In the genomic region with DNA sequence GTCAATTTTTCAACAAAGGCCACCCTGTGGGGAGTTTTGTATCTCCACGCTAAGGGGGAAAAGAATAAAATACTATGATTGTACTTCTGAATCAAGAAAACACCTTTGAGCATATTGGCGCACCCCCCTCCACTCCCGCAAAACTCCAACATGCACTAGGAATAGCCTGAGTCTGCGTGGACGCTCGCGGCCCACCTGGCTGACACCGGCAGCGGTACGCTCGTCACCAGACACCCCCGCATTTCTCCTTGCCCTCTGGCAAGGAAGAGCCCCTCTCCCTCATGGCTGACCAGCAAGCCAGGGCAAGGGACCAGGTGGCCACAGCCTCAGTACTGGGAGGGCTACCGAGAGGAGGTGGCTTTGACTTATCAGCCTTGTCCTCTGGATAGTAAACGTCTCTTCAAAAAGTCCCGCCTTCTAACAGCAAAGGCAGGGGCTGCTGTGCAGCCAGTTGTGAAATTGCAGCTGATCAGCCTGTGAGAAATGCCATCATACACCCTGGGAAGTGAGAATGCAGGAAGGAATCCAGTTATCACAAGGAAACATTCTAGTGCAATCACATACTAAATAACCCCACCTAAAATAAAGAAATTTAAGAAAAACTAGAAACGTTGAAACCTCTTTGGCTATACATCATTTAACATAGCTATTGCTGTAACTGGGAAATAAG, we compare ENCODE assay signal across 26 cellular contexts.
"Had no signal": no experiment of that assay in that cellular context is flagged by ENCODE, and none has a peak within 500 bp of the region (broad histone marks: within the 10 kb centered on the region; RNA-seq: fewer than 3 reads in every experiment).

No MANE protein-coding gene starts in this region.

- H2AFZ ChIP-seq: parathyroid adenoma had no signal

- H3K4me1 ChIP-seq: esophagus muscularis mucosa, lower lobe of right lung, parathyroid adenoma, right lobe of liver, suprapubic skin, transverse colon, vagina had no signal

- DNase-seq: dermis blood vessel endothelial cell; effector memory CD4-positive, alpha-beta T cell; hypothalamus; immature natural killer cell; left colon; left ventricle myocardium superior; lower lobe of right lung; naive thymus-derived CD8-positive, alpha-beta T cell; nephron progenitor cell; right lobe of liver; stimulated activated CD4-positive, alpha-beta T cell treated with anti-CD3 and anti-CD28 coated beads, Interleukin-12 subunit alpha, Interleukin-12 subunit beta, amount 100 ng/mL, for 4 hours; stimulated activated CD4-positive, alpha-beta T cell treated with anti-CD3 and anti-CD28 coated beads, Interleukin-1b, Interleukin-23, amount 100 ng/mL, for 48 hours; stimulated activated CD4-positive, alpha-beta T cell treated with anti-CD3 and anti-CD28 coated beads, Interleukin-4, amount 100 ng/mL, for 1 hour; stimulated activated CD8-positive, alpha-beta memory T cell treated with anti-CD3 and anti-CD28 coated beads, Interleukin-4, amount 100 ng/mL, for 48 hours; stimulated activated naive CD4-positive, alpha-beta T cell; stimulated activated naive CD8-positive, alpha-beta T cell treated with anti-CD3 and anti-CD28 coated beads, Interleukin-15, amount 100 ng/mL, for 72 hours; transverse colon had no signal

- ATAC-seq: left ventricle myocardium superior; lower lobe of right lung; naive thymus-derived CD8-positive, alpha-beta T cell; right lobe of liver; stimulated activated naive CD8-positive, alpha-beta T cell treated with anti-CD3 and anti-CD28 coated beads, Interleukin-15, amount 100 ng/mL, for 72 hours had no signal

- H3K9me3 ChIP-seq: esophagus muscularis mucosa, lower lobe of right lung, right lobe of liver, suprapubic skin, transverse colon, vagina had no signal

- H3K4me2 ChIP-seq: smooth muscle cell had no signal

- H3K27me3 ChIP-seq: esophagus muscularis mucosa, right lobe of liver, suprapubic skin, transverse colon, vagina had no signal

- H3K9ac ChIP-seq: parathyroid adenoma had no signal

- H3K4me3 ChIP-seq: coronary artery, esophagus muscularis mucosa, lower lobe of right lung, right lobe of liver, smooth muscle cell, suprapubic skin, transverse colon, vagina had no signal

- H3K27ac ChIP-seq: coronary artery, esophagus muscularis mucosa, lower lobe of right lung, parathyroid adenoma, right lobe of liver, suprapubic skin, transverse colon, vagina had no signal

- FAIRE-seq: endothelial cell of umbilical vein, frontal cortex, keratinocyte had no signal

- H3K36me3 ChIP-seq: right lobe of liver had no signal
